Comparison of ENCODE assay signal across 39 cellular contexts in genomic region chr1:153028771-153029170, GRCh38. TPM values are rescaled to one million over a fixed set of nuclear protein-coding genes. Genes with fewer than 3 reads are reported as not detected.
"Had no signal": no experiment of that assay in that cellular context is flagged by ENCODE, and none has a peak within 500 bp of the region (broad histone marks: within the 10 kb centered on the region; RNA-seq: fewer than 3 reads in every experiment).

No MANE protein-coding gene starts in this region.

- H3K9me3 Mint-ChIP-seq: activated CD4-positive, alpha-beta memory T cell treated with anti-CD3 and anti-CD28 coated beads, Interleukin-2, amount 10 ng/mL, durations not matched to agents 7 days and 5 days; activated CD4-positive, alpha-beta T cell treated with anti-CD3 and anti-CD28 coated beads, Interleukin-2, amount 10 ng/mL, durations not matched to agents 7 days and 5 days; activated naive CD4-positive, alpha-beta T cell treated with anti-CD3 and anti-CD28 coated beads for 36 hours; activated naive CD4-positive, alpha-beta T cell treated with anti-CD3 and anti-CD28 coated beads, Interleukin-2, amount 50 U/mL, for 24 hours; activated T-cell treated with anti-CD3 and anti-CD28 coated beads, Interleukin-2, amount 50 U/mL, for 24 hours; brain; central memory CD8-positive, alpha-beta T cell; T-helper 1 cell treated with Interleukin-12 subunit alpha and Interleukin-12 subunit beta and Interleukin-4 antibody, amounts not matched to agents 30 μg/mL and 1 μg/mL, for 36 hours; T-helper 2 cell treated with Interferon-gamma antibody and Interleukin-4, amounts not matched to agents 5 μg/mL and 100 μg/mL, for 36 hours had no signal

- H3K4me3 Mint-ChIP-seq: activated CD4-positive, alpha-beta memory T cell treated with anti-CD3 and anti-CD28 coated beads, Interleukin-2, amount 10 ng/mL, durations not matched to agents 7 days and 5 days; activated CD4-positive, alpha-beta T cell treated with anti-CD3 and anti-CD28 coated beads for 36 hours; activated CD4-positive, alpha-beta T cell treated with anti-CD3 and anti-CD28 coated beads, Interleukin-2, amount 10 ng/mL, durations not matched to agents 7 days and 5 days; activated CD8-positive, alpha-beta memory T cell treated with anti-CD3 and anti-CD28 coated beads, Interleukin-2, amount 10 ng/mL, durations not matched to agents 7 days and 5 days; activated CD8-positive, alpha-beta T cell treated with anti-CD3 and anti-CD28 coated beads, Interleukin-2, amount 10 ng/mL, durations not matched to agents 7 days and 5 days; activated naive CD4-positive, alpha-beta T cell treated with anti-CD3 and anti-CD28 coated beads for 36 hours; activated naive CD4-positive, alpha-beta T cell treated with anti-CD3 and anti-CD28 coated beads, Interleukin-2, amount 50 U/mL, for 24 hours; activated naive CD8-positive, alpha-beta T cell; activated naive CD8-positive, alpha-beta T cell treated with anti-CD3 and anti-CD28 coated beads, Interleukin-2, amount 10 ng/mL, durations not matched to agents 7 days and 5 days; activated naive CD8-positive, alpha-beta T cell treated with anti-CD3 and anti-CD28 coated beads, Interleukin-2, amount 50 U/mL, for 24 hours; activated T-cell treated with anti-CD3 and anti-CD28 coated beads, Interleukin-2, amount 50 U/mL, for 24 hours; brain; central memory CD8-positive, alpha-beta T cell; T-helper 1 cell treated with Interleukin-12 subunit alpha and Interleukin-12 subunit beta and Interleukin-4 antibody, amounts not matched to agents 30 μg/mL and 1 μg/mL, for 36 hours; T-helper 2 cell treated with Interferon-gamma antibody and Interleukin-4, amounts not matched to agents 5 μg/mL and 100 μg/mL, for 36 hours; WTC11 had no signal

- DNase-seq: activated CD4-positive, alpha-beta memory T cell treated with anti-CD3 and anti-CD28 coated beads, Interleukin-2, amount 10 ng/mL, durations not matched to agents 7 days and 5 days; activated CD4-positive, alpha-beta T cell treated with anti-CD3 and anti-CD28 coated beads for 1 hour; activated CD4-positive, alpha-beta T cell treated with anti-CD3 and anti-CD28 coated beads for 36 hours; activated CD4-positive, alpha-beta T cell treated with anti-CD3 and anti-CD28 coated beads for 48 hours; activated CD4-positive, alpha-beta T cell treated with anti-CD3 and anti-CD28 coated beads, Interleukin-2, amount 10 ng/mL, durations not matched to agents 7 days and 5 days; activated CD4-positive, alpha-beta T cell treated with anti-CD3 and anti-CD28 coated beads, Interleukin-2, amount 50 U/mL, for 48 hours; activated CD4-positive, CD25-positive, alpha-beta regulatory T cell; activated CD8-positive, alpha-beta memory T cell treated with anti-CD3 and anti-CD28 coated beads for 24 hours; activated CD8-positive, alpha-beta memory T cell treated with anti-CD3 and anti-CD28 coated beads, Interleukin-2, amount 10 ng/mL, durations not matched to agents 7 days and 5 days; activated CD8-positive, alpha-beta memory T cell treated with anti-CD3 and anti-CD28 coated beads, Interleukin-2, amount 50 U/mL, for 48 hours; activated CD8-positive, alpha-beta T cell treated with anti-CD3 and anti-CD28 coated beads, Interleukin-2, amount 10 ng/mL, durations not matched to agents 7 days and 5 days; activated effector memory CD4-positive, alpha-beta T cell treated with anti-CD3 and anti-CD28 coated beads, Interleukin-2, amount 50 U/mL, for 16 hours; activated gamma-delta T cell treated with Interleukin-2 at 50 U/mL for 16 hours; activated naive CD4-positive, alpha-beta T cell; activated naive CD4-positive, alpha-beta T cell treated with anti-CD3 and anti-CD28 coated beads for 36 hours; activated naive CD8-positive, alpha-beta T cell treated with anti-CD3 and anti-CD28 coated beads, Interleukin-2, amount 10 ng/mL, durations not matched to agents 7 days and 5 days; activated naive CD8-positive, alpha-beta T cell treated with anti-CD3 and anti-CD28 coated beads, Interleukin-2, amount 50 U/mL, for 24 hours; activated T-cell treated with anti-CD3 and anti-CD28 coated beads, Interleukin-2, amount 50 U/mL, for 24 hours; activated T-cell treated with anti-CD3 and anti-CD28 coated beads, Interleukin-2, amount 50 U/mL, for 48 hours; amygdala; anterior cingulate cortex; caudate nucleus; cerebellar nuclear complex; T-helper 1 cell; T-helper 2 cell; T-helper 9 cell had no signal

- H3K4me1 ChIP-seq: ascending aorta had no signal

- H3K4me3 ChIP-seq: ascending aorta, cardiac muscle cell had no signal

- H3K4me1 Mint-ChIP-seq: activated CD4-positive, alpha-beta memory T cell treated with anti-CD3 and anti-CD28 coated beads, Interleukin-2, amount 10 ng/mL, durations not matched to agents 7 days and 5 days; activated CD4-positive, alpha-beta T cell treated with anti-CD3 and anti-CD28 coated beads, Interleukin-2, amount 10 ng/mL, durations not matched to agents 7 days and 5 days; activated CD8-positive, alpha-beta memory T cell treated with anti-CD3 and anti-CD28 coated beads, Interleukin-2, amount 10 ng/mL, durations not matched to agents 7 days and 5 days; activated naive CD4-positive, alpha-beta T cell treated with anti-CD3 and anti-CD28 coated beads, Interleukin-2, amount 50 U/mL, for 24 hours; activated naive CD8-positive, alpha-beta T cell treated with anti-CD3 and anti-CD28 coated beads, Interleukin-2, amount 10 ng/mL, durations not matched to agents 7 days and 5 days; activated naive CD8-positive, alpha-beta T cell treated with anti-CD3 and anti-CD28 coated beads, Interleukin-2, amount 50 U/mL, for 24 hours; brain; central memory CD8-positive, alpha-beta T cell had no signal

- ATAC-seq: activated CD4-positive, alpha-beta T cell treated with anti-CD3 and anti-CD28 coated beads for 36 hours; activated CD4-positive, CD25-positive, alpha-beta regulatory T cell treated with anti-CD3 and anti-CD28 coated beads, Interleukin-2, amount 50 U/mL, for 24 hours; activated CD8-positive, alpha-beta memory T cell treated with anti-CD3 and anti-CD28 coated beads, Interleukin-2, amount 10 ng/mL, durations not matched to agents 7 days and 5 days; activated CD8-positive, alpha-beta T cell treated with anti-CD3 and anti-CD28 coated beads, Interleukin-2, amount 10 ng/mL, durations not matched to agents 7 days and 5 days; activated naive CD8-positive, alpha-beta T cell treated with anti-CD3 and anti-CD28 coated beads, Interleukin-2, amount 50 U/mL, for 24 hours; WTC11 had no signal

- H3K36me3 Mint-ChIP-seq: activated CD8-positive, alpha-beta memory T cell treated with anti-CD3 and anti-CD28 coated beads, Interleukin-2, amount 10 ng/mL, durations not matched to agents 7 days and 5 days; activated naive CD4-positive, alpha-beta T cell treated with anti-CD3 and anti-CD28 coated beads, Interleukin-2, amount 50 U/mL, for 24 hours; activated naive CD8-positive, alpha-beta T cell; activated naive CD8-positive, alpha-beta T cell treated with anti-CD3 and anti-CD28 coated beads, Interleukin-2, amount 10 ng/mL, durations not matched to agents 7 days and 5 days; brain; WTC11 had no signal

- H3K36me3 ChIP-seq: ascending aorta, cardiac muscle cell had no signal

- H3K27me3 Mint-ChIP-seq: activated naive CD8-positive, alpha-beta T cell treated with anti-CD3 and anti-CD28 coated beads, Interleukin-2, amount 10 ng/mL, durations not matched to agents 7 days and 5 days had no signal

- H3K27ac ChIP-seq: ascending aorta, cardiac muscle cell, VCaP had no signal

- H3K9me3 ChIP-seq: ascending aorta had no signal

- H3K27me3 ChIP-seq: ascending aorta, cardiac muscle cell had no signal

- H3K27ac Mint-ChIP-seq: activated CD4-positive, alpha-beta memory T cell treated with anti-CD3 and anti-CD28 coated beads, Interleukin-2, amount 10 ng/mL, durations not matched to agents 7 days and 5 days; activated CD4-positive, alpha-beta T cell treated with anti-CD3 and anti-CD28 coated beads for 36 hours; activated CD4-positive, alpha-beta T cell treated with anti-CD3 and anti-CD28 coated beads, Interleukin-2, amount 10 ng/mL, durations not matched to agents 7 days and 5 days; activated CD8-positive, alpha-beta memory T cell treated with anti-CD3 and anti-CD28 coated beads, Interleukin-2, amount 10 ng/mL, durations not matched to agents 7 days and 5 days; activated CD8-positive, alpha-beta T cell treated with anti-CD3 and anti-CD28 coated beads, Interleukin-2, amount 10 ng/mL, durations not matched to agents 7 days and 5 days; activated naive CD4-positive, alpha-beta T cell treated with anti-CD3 and anti-CD28 coated beads for 36 hours; activated naive CD4-positive, alpha-beta T cell treated with anti-CD3 and anti-CD28 coated beads, Interleukin-2, amount 50 U/mL, for 24 hours; activated naive CD8-positive, alpha-beta T cell; activated naive CD8-positive, alpha-beta T cell treated with anti-CD3 and anti-CD28 coated beads, Interleukin-2, amount 10 ng/mL, durations not matched to agents 7 days and 5 days; activated naive CD8-positive, alpha-beta T cell treated with anti-CD3 and anti-CD28 coated beads, Interleukin-2, amount 50 U/mL, for 24 hours; activated T-cell treated with anti-CD3 and anti-CD28 coated beads, Interleukin-2, amount 50 U/mL, for 24 hours; T-helper 1 cell treated with Interleukin-12 subunit alpha and Interleukin-12 subunit beta and Interleukin-4 antibody, amounts not matched to agents 30 μg/mL and 1 μg/mL, for 36 hours; T-helper 2 cell treated with Interferon-gamma antibody and Interleukin-4, amounts not matched to agents 5 μg/mL and 100 μg/mL, for 36 hours; WTC11 had no signal

RNA-seq across cellular contexts. Expression of gene SPRR1B, which starts 2.2 kb away (rescaled TPM):
- total RNA-seq: activated CD4-positive, alpha-beta memory T cell treated with anti-CD3 and anti-CD28 coated beads, Interleukin-2, amount 10 ng/mL, durations not matched to agents 7 days and 5 days; activated CD4-positive, alpha-beta T cell treated with anti-CD3 and anti-CD28 coated beads for 36 hours; activated CD4-positive, alpha-beta T cell treated with anti-CD3 and anti-CD28 coated beads, Interleukin-2, amount 10 ng/mL, durations not matched to agents 7 days and 5 days; activated CD8-positive, alpha-beta memory T cell treated with anti-CD3 and anti-CD28 coated beads, Interleukin-2, amount 10 ng/mL, durations not matched to agents 7 days and 5 days; activated CD8-positive, alpha-beta T cell treated with anti-CD3 and anti-CD28 coated beads, Interleukin-2, amount 10 ng/mL, durations not matched to agents 7 days and 5 days; activated naive CD4-positive, alpha-beta T cell treated with anti-CD3 and anti-CD28 coated beads for 36 hours; activated naive CD8-positive, alpha-beta T cell treated with anti-CD3 and anti-CD28 coated beads, Interleukin-2, amount 10 ng/mL, durations not matched to agents 7 days and 5 days; ascending aorta; cardiac muscle cell; chondrocyte; WTC11 had no signal
- polyA plus RNA-seq: cardiac muscle cell had no signal

RNA-seq across cellular contexts. Expression of gene SPRR2D, which starts 12.1 kb away (rescaled TPM):
- total RNA-seq: activated CD4-positive, alpha-beta memory T cell treated with anti-CD3 and anti-CD28 coated beads, Interleukin-2, amount 10 ng/mL, durations not matched to agents 7 days and 5 days; activated CD4-positive, alpha-beta T cell treated with anti-CD3 and anti-CD28 coated beads for 36 hours; activated CD4-positive, alpha-beta T cell treated with anti-CD3 and anti-CD28 coated beads, Interleukin-2, amount 10 ng/mL, durations not matched to agents 7 days and 5 days; activated CD8-positive, alpha-beta memory T cell treated with anti-CD3 and anti-CD28 coated beads, Interleukin-2, amount 10 ng/mL, durations not matched to agents 7 days and 5 days; activated CD8-positive, alpha-beta T cell treated with anti-CD3 and anti-CD28 coated beads, Interleukin-2, amount 10 ng/mL, durations not matched to agents 7 days and 5 days; activated naive CD4-positive, alpha-beta T cell treated with anti-CD3 and anti-CD28 coated beads for 36 hours; activated naive CD8-positive, alpha-beta T cell treated with anti-CD3 and anti-CD28 coated beads, Interleukin-2, amount 10 ng/mL, durations not matched to agents 7 days and 5 days; ascending aorta; cardiac muscle cell; chondrocyte; WTC11 had no signal
- polyA plus RNA-seq: cardiac muscle cell had no signal

RNA-seq across cellular contexts. Expression of gene SPRR3, which starts 27.2 kb away (rescaled TPM):
- total RNA-seq: activated CD4-positive, alpha-beta memory T cell treated with anti-CD3 and anti-CD28 coated beads, Interleukin-2, amount 10 ng/mL, durations not matched to agents 7 days and 5 days; activated CD4-positive, alpha-beta T cell treated with anti-CD3 and anti-CD28 coated beads for 36 hours; activated CD4-positive, alpha-beta T cell treated with anti-CD3 and anti-CD28 coated beads, Interleukin-2, amount 10 ng/mL, durations not matched to agents 7 days and 5 days; activated CD8-positive, alpha-beta memory T cell treated with anti-CD3 and anti-CD28 coated beads, Interleukin-2, amount 10 ng/mL, durations not matched to agents 7 days and 5 days; activated CD8-positive, alpha-beta T cell treated with anti-CD3 and anti-CD28 coated beads, Interleukin-2, amount 10 ng/mL, durations not matched to agents 7 days and 5 days; activated naive CD4-positive, alpha-beta T cell treated with anti-CD3 and anti-CD28 coated beads for 36 hours; activated naive CD8-positive, alpha-beta T cell treated with anti-CD3 and anti-CD28 coated beads, Interleukin-2, amount 10 ng/mL, durations not matched to agents 7 days and 5 days; cardiac muscle cell; chondrocyte; WTC11 had no signal
- polyA plus RNA-seq: cardiac muscle cell had no signal

RNA-seq across cellular contexts. Expression of gene SPRR2A, which starts 28.5 kb away (rescaled TPM):
- total RNA-seq: activated CD4-positive, alpha-beta memory T cell treated with anti-CD3 and anti-CD28 coated beads, Interleukin-2, amount 10 ng/mL, durations not matched to agents 7 days and 5 days; activated CD4-positive, alpha-beta T cell treated with anti-CD3 and anti-CD28 coated beads for 36 hours; activated CD4-positive, alpha-beta T cell treated with anti-CD3 and anti-CD28 coated beads, Interleukin-2, amount 10 ng/mL, durations not matched to agents 7 days and 5 days; activated CD8-positive, alpha-beta memory T cell treated with anti-CD3 and anti-CD28 coated beads, Interleukin-2, amount 10 ng/mL, durations not matched to agents 7 days and 5 days; activated CD8-positive, alpha-beta T cell treated with anti-CD3 and anti-CD28 coated beads, Interleukin-2, amount 10 ng/mL, durations not matched to agents 7 days and 5 days; activated naive CD4-positive, alpha-beta T cell treated with anti-CD3 and anti-CD28 coated beads for 36 hours; activated naive CD8-positive, alpha-beta T cell treated with anti-CD3 and anti-CD28 coated beads, Interleukin-2, amount 10 ng/mL, durations not matched to agents 7 days and 5 days; ascending aorta; cardiac muscle cell; chondrocyte; WTC11 had no signal
- polyA plus RNA-seq: cardiac muscle cell had no signal

RNA-seq across cellular contexts. Expression of gene SPRR2B, which starts 42.6 kb away (rescaled TPM):
- total RNA-seq: activated CD4-positive, alpha-beta memory T cell treated with anti-CD3 and anti-CD28 coated beads, Interleukin-2, amount 10 ng/mL, durations not matched to agents 7 days and 5 days; activated CD4-positive, alpha-beta T cell treated with anti-CD3 and anti-CD28 coated beads for 36 hours; activated CD4-positive, alpha-beta T cell treated with anti-CD3 and anti-CD28 coated beads, Interleukin-2, amount 10 ng/mL, durations not matched to agents 7 days and 5 days; activated CD8-positive, alpha-beta memory T cell treated with anti-CD3 and anti-CD28 coated beads, Interleukin-2, amount 10 ng/mL, durations not matched to agents 7 days and 5 days; activated CD8-positive, alpha-beta T cell treated with anti-CD3 and anti-CD28 coated beads, Interleukin-2, amount 10 ng/mL, durations not matched to agents 7 days and 5 days; activated naive CD4-positive, alpha-beta T cell treated with anti-CD3 and anti-CD28 coated beads for 36 hours; activated naive CD8-positive, alpha-beta T cell treated with anti-CD3 and anti-CD28 coated beads, Interleukin-2, amount 10 ng/mL, durations not matched to agents 7 days and 5 days; ascending aorta; bronchial epithelial cell; cardiac muscle cell; chondrocyte; WTC11 had no signal
- polyA plus RNA-seq: cardiac muscle cell had no signal
